ENCODE assay signal across 8 cellular contexts in the genomic region with DNA sequence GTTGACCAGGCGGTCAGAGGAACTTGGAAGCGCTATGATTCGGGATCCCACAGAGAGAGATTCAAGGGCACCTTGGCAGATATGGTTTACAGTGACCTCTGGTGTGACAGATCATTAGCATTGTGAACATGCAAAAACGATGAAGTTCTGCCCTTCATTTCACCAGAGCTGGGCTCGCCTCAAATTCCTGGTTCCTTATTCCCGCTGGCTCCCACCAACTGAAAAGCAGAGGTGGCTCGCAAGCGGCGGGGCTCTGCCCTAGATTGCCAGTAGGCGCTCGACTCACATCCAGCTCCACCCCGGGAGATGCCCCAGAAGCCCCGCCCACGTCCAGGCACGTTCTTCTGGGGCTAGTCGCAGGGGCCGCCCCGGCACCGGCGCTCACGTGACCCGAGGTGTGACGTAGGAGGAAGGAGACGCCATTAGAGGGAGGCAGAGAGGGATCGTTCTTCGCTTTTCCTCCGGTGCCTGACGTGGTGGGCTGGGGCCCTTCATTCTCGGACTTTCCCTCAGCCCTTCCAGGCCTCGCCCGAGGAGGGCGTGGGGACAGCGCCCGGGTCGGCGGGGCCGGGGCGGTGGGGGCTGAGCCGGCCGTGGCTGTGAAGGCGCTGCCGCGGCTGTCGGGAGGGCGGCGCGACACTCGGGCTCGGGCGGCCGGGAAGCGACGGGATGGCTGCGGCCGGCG. TPM values are rescaled to one million over a fixed set of nuclear protein-coding genes. Genes with fewer than 3 reads are reported as not detected.
DNase-seq lines count a peak whose midpoint lies in the region; ATAC-seq and TF ChIP-seq lines count a peak whose summit lies in the region.

A gene with protein sequence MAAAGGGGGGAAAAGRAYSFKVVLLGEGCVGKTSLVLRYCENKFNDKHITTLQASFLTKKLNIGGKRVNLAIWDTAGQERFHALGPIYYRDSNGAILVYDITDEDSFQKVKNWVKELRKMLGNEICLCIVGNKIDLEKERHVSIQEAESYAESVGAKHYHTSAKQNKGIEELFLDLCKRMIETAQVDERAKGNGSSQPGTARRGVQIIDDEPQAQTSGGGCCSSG (plus strand): TSS at position 403 of the 685 bp plus-strand sequence. CDS start 267 bp downstream, at position 670.

- CTCF ChIA-PET in Panc1 (lab: Charles Lee): no interaction called here

- TF ChIP-seq CTCF in Panc1 (IDR thresholded peaks at IDR 0.05): peak; percentile 23; the same call in 1 of the 2 replicates

- peaks cover 1% of the 10 kb centered on the region; the same call in 1 of the 2 replicates for H3K27me3 ChIP-seq in Panc1 (ENCODE audit: control insufficient read depth, insufficient read depth, low read length)
- no peaks in the 10 kb centered on the region for H3K27me3 ChIP-seq in esophagus (ENCODE audit: control insufficient read depth in 1 of 2, insufficient read depth in 2 of 2, low read length in 2 of 2)
- no peaks in the 10 kb centered on the region for H3K27me3 ChIP-seq in muscle layer of colon (ENCODE audit: control insufficient read depth in 1 of 2, insufficient read depth in 2 of 2, low read length in 2 of 2)

- H3K4me1 ChIP-seq in Panc1 (ENCODE audit: control insufficient read depth, insufficient read depth, low read length) (peaks cover 7% of the 10 kb centered on the region), esophagus (ENCODE audit: control insufficient read depth in 2 of 2, insufficient read depth in 2 of 2, low read length in 1 of 2) (no peaks in the 10 kb centered on the region), muscle layer of colon (ENCODE audit: insufficient read depth, low read length) (peaks cover 15% of the 10 kb centered on the region)

- peaks cover 35% of the 10 kb centered on the region for H3K4me1 Mint-ChIP-seq in activated T-cell treated with anti-CD3 and anti-CD28 coated beads, Interleukin-2, amount 50 U/mL, for 4 hours (ENCODE audit: low read depth)

- ATAC-seq in GM21723 (IDR thresholded peaks at IDR 0.05; ENCODE audit: unreplicated experiment) (peak; percentile 95), Panc1 (peak; percentile 99)
- peak; percentile 91 to 93 for ATAC-seq in activated T-cell treated with anti-CD3 and anti-CD28 coated beads, Interleukin-2, amount 50 U/mL, for 4 hours

- peak within 1 kb of the TSS; percentile 91 for H3K9ac ChIP-seq in muscle layer of colon (ENCODE audit: low read length)

- intact Hi-C loops in Panc1 (cut with micrococcal nuclease; ENCODE audit: unreplicated experiment): no loop called here

- BruUV-seq in Panc1 (replicated peaks; lab: Mats Ljungman, UMichigan): no TSS peak

- H3K9me3 Mint-ChIP-seq in activated T-cell treated with anti-CD3 and anti-CD28 coated beads, Interleukin-2, amount 50 U/mL, for 4 hours: peaks cover 8% of the 10 kb centered on the region

- H3K27ac ChIP-seq in Panc1 (ENCODE audit: low read length): peak within 1 kb of the TSS; percentile 90
- peak within 1 kb of the TSS; percentile 99 to 100 for H3K27ac ChIP-seq in esophagus (ENCODE audit: low read depth in 2 of 2, low read length in 1 of 2)
- peak within 1 kb of the TSS; percentile 94 for H3K27ac ChIP-seq in muscle layer of colon (ENCODE audit: low read depth, low read length)

- H3K36me3 ChIP-seq in Panc1 (ENCODE audit: control insufficient read depth, insufficient read depth, low read length) (peaks cover 3% of the 10 kb centered on the region; the same call in 1 of the 2 replicates), esophagus (ENCODE audit: control insufficient read depth in 2 of 2, insufficient read depth in 2 of 2, low read length in 1 of 2) (peaks cover 0 to 4% of the 10 kb centered on the region in 2 donors), muscle layer of colon (ENCODE audit: insufficient read depth, low read length) (peaks cover 6% of the 10 kb centered on the region)

- H3K4me3 Mint-ChIP-seq in activated T-cell treated with anti-CD3 and anti-CD28 coated beads, Interleukin-2, amount 50 U/mL, for 4 hours: peak within 1 kb of the TSS; percentile 95

- DNase-seq in DMS79 treated with DMSO at 0.1 percent for 48 hours (lab: John Stamatoyannopoulos, UW) (peak; percentile 75), KG1 (lab: John Stamatoyannopoulos, UW) (peak; percentile 90), Panc1 (ENCODE audit: low read depth, low spot score) (no peak)
- peak; percentile 99 for DNase-seq in activated T-cell treated with anti-CD3 and anti-CD28 coated beads, Interleukin-2, amount 50 U/mL, for 4 hours
- DNase-seq in stimulated activated CD8-positive, alpha-beta memory T cell treated with anti-CD3 and anti-CD28 coated beads, Interleukin-7, amount 100 ng/mL, for 24 hours (ENCODE audit: low read depth): peak; percentile 98

- in situ Hi-C loops in Panc1 (cut with HindIII; ENCODE audit: low pct_unique_long_range_greater_than_20kb, low sequenced_read_pairs): no loop called here

- 1% methylated on average over 31 to 56 of the region's 56 CpGs for WGBS in esophagus, 2 donors

- POLR2A ChIA-PET in Panc1 (lab: Charles Lee): no interaction called here

- H3K9me3 ChIP-seq in Panc1 (ENCODE audit: control insufficient read depth, insufficient read depth, low read depth, low read length) (peaks cover 20% of the 10 kb centered on the region; the same call in 1 of the 2 replicates), esophagus (ENCODE audit: control insufficient read depth in 2 of 2, insufficient read depth in 1 of 2, low read depth in 1 of 2, low read length in 1 of 2) (peaks cover 0 to 2% of the 10 kb centered on the region in 2 donors), muscle layer of colon (ENCODE audit: low read length) (no peaks in the 10 kb centered on the region)

- peaks cover 4% of the 10 kb centered on the region for H3K27me3 Mint-ChIP-seq in activated T-cell treated with anti-CD3 and anti-CD28 coated beads, Interleukin-2, amount 50 U/mL, for 4 hours (ENCODE audit: low read depth)

- H3K36me3 Mint-ChIP-seq in activated T-cell treated with anti-CD3 and anti-CD28 coated beads, Interleukin-2, amount 50 U/mL, for 4 hours (ENCODE audit: insufficient read depth): peaks cover 29% of the 10 kb centered on the region

- H3K4me3 ChIP-seq in Panc1 (ENCODE audit: low read depth in 2 of 2, low read length in 2 of 2) (peak within 1 kb of the TSS; percentile 85 to 95), esophagus (ENCODE audit: low read depth in 1 of 2, low read length in 2 of 2) (peak within 1 kb of the TSS; percentile 83 to 85), muscle layer of colon (ENCODE audit: low read depth in 1 of 2, low read length in 2 of 2) (peak within 1 kb of the TSS; percentile 85 to 93)

RNA-seq across cellular contexts. Expression of the gene that starts here (rescaled TPM):
- 57.2 TPM for total RNA-seq in Panc1 (2021; ENCODE audit: unreplicated experiment)
- 18.1 TPM for polyA plus RNA-seq in Panc1 (2012; ENCODE audit: insufficient read length)
- 10 to 100 TPM; 90.5 to 97.5 (median 92.4) TPM for total RNA-seq in activated T-cell treated with anti-CD3 and anti-CD28 coated beads, Interleukin-2, amount 50 U/mL, for 4 hours
- 10 to 100 TPM; 11.1 to 24.7 TPM for polyA plus RNA-seq in esophagus
